In the genomic region with DNA sequence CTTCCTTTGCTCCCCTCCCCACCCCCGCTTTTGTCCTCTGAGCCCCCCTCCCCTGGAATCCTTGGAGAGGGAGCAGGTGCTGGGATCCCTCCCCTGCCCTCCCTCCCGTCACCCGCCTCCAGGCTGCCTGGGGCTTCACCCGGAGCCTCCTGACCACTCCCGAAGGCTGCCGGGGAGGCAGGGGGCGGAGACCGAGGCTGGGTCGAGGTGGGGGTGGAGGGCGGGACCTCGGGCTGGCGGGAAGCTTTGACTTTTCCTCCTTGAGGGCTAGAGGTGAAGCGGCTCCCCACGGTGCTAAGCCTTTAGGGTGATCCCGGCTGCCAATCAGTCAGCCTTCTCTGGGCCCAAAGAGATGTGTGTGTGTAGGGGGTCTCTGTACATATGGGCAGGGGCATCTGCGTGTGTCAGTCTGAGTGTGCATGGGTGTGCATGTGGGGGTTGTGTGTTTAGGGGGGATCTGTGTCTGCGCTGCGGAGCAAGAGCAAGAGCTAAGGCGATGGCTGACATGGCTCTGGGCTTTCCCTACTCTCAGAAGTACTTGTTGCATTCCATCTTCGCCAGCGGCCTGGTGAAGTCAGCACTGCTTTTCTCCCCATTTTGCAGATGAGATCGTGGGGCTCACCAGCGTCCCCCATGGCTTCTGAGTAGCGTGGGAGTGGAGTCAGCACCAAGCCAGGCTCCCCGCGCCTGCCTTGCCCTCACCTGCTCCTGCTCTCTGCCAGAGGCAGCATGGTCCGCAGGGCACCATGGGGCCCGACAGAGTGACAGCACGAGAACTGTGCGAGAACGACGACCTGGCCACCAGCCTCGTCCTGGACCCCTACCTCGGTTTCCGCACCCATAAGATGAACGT, we compare ENCODE assay signal across 8 cellular contexts. TPM values are rescaled to one million over a fixed set of nuclear protein-coding genes. Genes with fewer than 3 reads are reported as not detected.
DNase-seq lines count a peak whose midpoint lies in the region; ATAC-seq and TF ChIP-seq lines count a peak whose summit lies in the region.

No MANE protein-coding gene starts in this region.

- no peaks in the 10 kb centered on the region for H3K27me3 ChIP-seq in DND-41 (ENCODE audit: insufficient read depth, low read length, poor library complexity)
- H3K27me3 ChIP-seq in body of pancreas, result no peaks in the 10 kb centered on the region

- DNase-seq in DND-41 (peak; percentile 84), NB4 (ENCODE audit: low read depth) (peak; percentile 45), T-helper 1 cell (peak in 3 of 5 donors; percentile 38 to 51 (median 42)), body of pancreas (peak; percentile 75 to 83 (median 78)), immature natural killer cell (no peak)
- peak; percentile 87 for DNase-seq in stimulated activated CD4-positive, alpha-beta T cell treated with anti-CD3 and anti-CD28 coated beads, Interleukin-15, amount 100 ng/mL, for 24 hours
- DNase-seq in central memory CD4-positive, alpha-beta T cell, result no peak

- H3K9me3 ChIP-seq in DND-41 (ENCODE audit: insufficient read depth, low read length, severe bottlenecking) (no peaks in the 10 kb centered on the region), body of pancreas (no peaks in the 10 kb centered on the region)

- peaks cover 19 to 29% (median 22%) of the 10 kb centered on the region in 3 donors for H3K27me3 Mint-ChIP-seq in immature natural killer cell (ENCODE audit: low read depth in 3 of 3)

- ATAC-seq in DND-41 (ENCODE audit: insufficient read depth, low read depth), result peak; percentile 22
- ATAC-seq in body of pancreas, result no peak
- no peak for ATAC-seq in HG03439 (IDR thresholded peaks at IDR 0.05; ENCODE audit: unreplicated experiment)

- H4K20me1 ChIP-seq in DND-41 (ENCODE audit: insufficient read depth, low read length), result peaks cover 42% of the 10 kb centered on the region

- 42 to 51% methylated on average over 13 to 33 of the region's 36 CpGs for WGBS in body of pancreas, 2 donors

- H2AFZ ChIP-seq in DND-41 (ENCODE audit: low read depth, low read length), result no peak overlapping the region; the same call in 1 of the 2 replicates

- no peak for TF ChIP-seq CTCF in DND-41 (IDR thresholded peaks at IDR 0.05; ENCODE audit: borderline replicate concordance, extremely low read depth, low read length, poor library complexity, severe bottlenecking)
- no peak for TF ChIP-seq CTCF in NB4 (IDR thresholded peaks at IDR 0.05; ENCODE audit: low read depth, low read length)
- TF ChIP-seq CTCF in body of pancreas (IDR thresholded peaks at IDR 0.05), result no peak

- H3K36me3 Mint-ChIP-seq in immature natural killer cell, result no peaks in the 10 kb centered on the region

- H3K4me3 ChIP-seq in DND-41 (ENCODE audit: low read depth in 1 of 2, low read length in 2 of 2) (peak overlapping the region; percentile 84 to 92; a peak in 3 of 4 replicates), NB4 (ENCODE audit: low read depth, low read length) (peak overlapping the region; percentile 16), body of pancreas (peak overlapping the region in 1 of 2 donors; percentile 98)

- H3K27ac ChIP-seq in DND-41 (ENCODE audit: low read length) (peak overlapping the region; percentile 89), body of pancreas (peak overlapping the region in 2 of 4 donors; percentile 95)

- H3K36me3 ChIP-seq in DND-41 (ENCODE audit: insufficient read depth, low read length) (peaks cover 48% of the 10 kb centered on the region), body of pancreas (replicated peaks in 1 of 2; ENCODE audit: insufficient read depth in 1 of 2, low read depth in 2 of 2) (no peaks in the 10 kb centered on the region)

- H3K4me1 ChIP-seq in DND-41 (ENCODE audit: insufficient read depth, low read length), result peaks cover 34% of the 10 kb centered on the region
- peaks cover 26% of the 10 kb centered on the region for H3K4me1 ChIP-seq in body of pancreas

- peak overlapping the region; percentile 93 for H3K9ac ChIP-seq in DND-41 (ENCODE audit: low read depth, low read length)

- H3K27ac Mint-ChIP-seq in immature natural killer cell, result peak overlapping the region in 5 of 6 donors; percentile 93 to 100 (median 96)

- peak overlapping the region; percentile 91 for H3K4me2 ChIP-seq in DND-41 (ENCODE audit: insufficient read depth, low read length)

- TF ChIP-seq POLR2A in NB4 (IDR thresholded peaks at IDR 0.05; ENCODE audit: extremely low read depth, insufficient read length) (no peak), body of pancreas (IDR thresholded peaks at IDR 0.05) (no peak)

- peaks cover 30% of the 10 kb centered on the region for H3K79me2 ChIP-seq in DND-41 (ENCODE audit: insufficient read depth, low read length)

- H3K4me1 Mint-ChIP-seq in immature natural killer cell, result peaks cover 27 to 34% of the 10 kb centered on the region in 2 donors

- H3K9me3 Mint-ChIP-seq in immature natural killer cell, result no peaks in the 10 kb centered on the region

- peak overlapping the region; percentile 82 to 99 (median 88) for H3K4me3 Mint-ChIP-seq in immature natural killer cell

- intact Hi-C loops in body of pancreas (cut with DNase I), result no loop called here

RNA-seq across cellular contexts. Expression of a gene that starts 1.7 kb away (rescaled TPM):
- total RNA-seq in body of pancreas, result 10 to 100 TPM; 14.8 to 17.6 TPM
- polyA plus RNA-seq in immature natural killer cell, result 1 to 10 TPM in 2 of 3 donors, under 1 TPM in 1; 0.79 to 2.2 (median 2.1) TPM

RNA-seq across cellular contexts. Expression of a gene that starts 13.1 kb away (rescaled TPM):
- 1 to 10 TPM in 1 of 2 donors, not detected in 1; 1.6 TPM for total RNA-seq in body of pancreas
- under 1 TPM in 1 of 3 donors, not detected in 2; 0.16 TPM for polyA plus RNA-seq in immature natural killer cell

RNA-seq across cellular contexts. Expression of a gene that starts 16.3 kb away (rescaled TPM):
- total RNA-seq in body of pancreas, result 1 to 10 TPM in 1 of 2 donors, not detected in 1; 1.0 TPM
- polyA plus RNA-seq in immature natural killer cell, result not detected

RNA-seq across cellular contexts. Expression of a gene that starts 21.6 kb away (rescaled TPM):
- not detected for total RNA-seq in body of pancreas
- polyA plus RNA-seq in immature natural killer cell, result not detected

RNA-seq across cellular contexts. Expression of a gene that starts 28.8 kb away (rescaled TPM):
- total RNA-seq in body of pancreas, result not detected
- polyA plus RNA-seq in immature natural killer cell, result not detected

Comparison
In these comparisons a context has a peak if more than half of its experiments do, and no peak if none do; other contexts are left out.
1. DNase-seq: peak in DND-41 (single experiment), NB4 (single experiment), T-helper 1 cell (3 of 5), body of pancreas (4 of 4) and stimulated activated CD4-positive, alpha-beta T cell treated with anti-CD3 and anti-CD28 coated beads, Interleukin-15, amount 100 ng/mL, for 24 hours (single experiment); none in immature natural killer cell (0 of 3) and central memory CD4-positive, alpha-beta T cell (single experiment).